In the genomic region with DNA sequence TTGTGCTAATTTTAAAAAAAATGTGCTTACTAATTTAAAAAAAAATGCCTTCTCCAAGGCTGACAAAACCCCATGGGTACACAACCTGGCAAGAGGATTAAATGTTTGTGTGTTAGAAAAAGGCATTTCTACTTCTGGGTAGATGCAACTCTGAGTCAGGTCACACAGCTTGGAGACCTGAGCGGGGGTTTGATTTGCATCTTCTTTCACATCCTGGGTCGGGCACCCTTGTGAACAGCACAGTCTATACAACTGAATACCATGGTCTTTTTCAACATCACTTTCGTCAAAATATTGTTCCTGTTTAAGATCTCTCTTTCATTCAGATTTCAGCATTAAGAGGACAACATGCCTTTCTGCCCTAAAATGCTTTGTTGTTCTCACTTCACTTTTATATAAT, we compare ENCODE assay signal across 15 cellular contexts.
DNase-seq lines count a peak whose midpoint lies in the region; ATAC-seq and TF ChIP-seq lines count a peak whose summit lies in the region.
"Had no signal": no experiment of that assay in that cellular context is flagged by ENCODE, and none has a peak within 500 bp of the region (broad histone marks: within the 10 kb centered on the region; RNA-seq: fewer than 3 reads in every experiment).

No MANE protein-coding gene starts in this region.

- H3K27ac Mint-ChIP-seq in GM23338, result no peak overlapping the region
- H3K27ac Mint-ChIP-seq in T-helper 17 cell, result no peak overlapping the region
- H3K27ac Mint-ChIP-seq: activated T-cell treated with anti-CD3 and anti-CD28 coated beads, Interleukin-2, amount 50 U/mL, for 24 hours had no signal

- H3K9me3 ChIP-seq in vagina (no peaks in the 10 kb centered on the region), T-helper 17 cell (ENCODE audit: control insufficient read depth, low read length, poor library complexity, severe bottlenecking) (peaks cover 2% of the 10 kb centered on the region), smooth muscle cell (replicated peaks; ENCODE audit: low read depth) (no peaks in the 10 kb centered on the region)
- H3K9me3 ChIP-seq: MG63 had no signal

- H3K36me3 ChIP-seq in GM23338 (ENCODE audit: insufficient read depth) (no peaks in the 10 kb centered on the region), vagina (no peaks in the 10 kb centered on the region), smooth muscle cell (ENCODE audit: low read depth) (no peaks in the 10 kb centered on the region)
- H3K36me3 ChIP-seq: MG63 had no signal

- H2AFZ ChIP-seq in GM23338, result 0 out of 2 replicates have a peak overlapping the region, but pooled peaks have one; percentile 70
- H2AFZ ChIP-seq in smooth muscle cell (ENCODE audit: low read depth), result no peak overlapping the region

- H3K4me1 Mint-ChIP-seq in GM23338, result no peaks in the 10 kb centered on the region
- no peaks in the 10 kb centered on the region for H3K4me1 Mint-ChIP-seq in T-helper 17 cell

- no peaks in the 10 kb centered on the region for H3K9me2 ChIP-seq in GM23338 (ENCODE audit: insufficient read depth)

- DNase-seq in GM23338 (ENCODE audit: low spot score) (no peak), vagina (ENCODE audit: extremely low spot score in 2 of 2) (no peak), T-helper 17 cell (no peak), smooth muscle cell (lab: John Stamatoyannopoulos, UW; ENCODE audit: unreplicated experiment) (no peak), lower leg skin (ENCODE audit: low spot score in 2 of 2) (no peak)
- DNase-seq: activated T-cell treated with anti-CD3 and anti-CD28 coated beads, Interleukin-2, amount 50 U/mL, for 24 hours; DMS153; H7; MG63; stimulated activated CD4-positive, alpha-beta T cell treated with anti-CD3 and anti-CD28 coated beads, Interleukin-12 subunit alpha, Interleukin-12 subunit beta, amount 100 ng/mL, for 4 hours; stimulated activated naive CD4-positive, alpha-beta T cell had no signal

- TF ChIP-seq POLR2A in GM19099 (IDR thresholded peaks at IDR 0.05; ENCODE audit: extremely low read depth, insufficient read length, low read depth), result peak; percentile 28
- no peak for TF ChIP-seq POLR2A in vagina (IDR thresholded peaks at IDR 0.05)
- no peak for TF ChIP-seq POLR2A in lower leg skin (IDR thresholded peaks at IDR 0.05)

- H3K4me3 ChIP-seq in GM23338 (no peak overlapping the region), vagina (no peak overlapping the region), smooth muscle cell (no peak overlapping the region), lower leg skin (ENCODE audit: low read depth, poor library complexity, severe bottlenecking) (no peak overlapping the region)
- H3K4me3 ChIP-seq: MG63 had no signal

- H3K4me2 ChIP-seq in GM23338 (no peak overlapping the region), smooth muscle cell (no peak overlapping the region)

- H3K27me3 Mint-ChIP-seq in GM23338 (ENCODE audit: insufficient read depth, low read depth, poor library complexity) (no peaks in the 10 kb centered on the region), T-helper 17 cell (no peaks in the 10 kb centered on the region)
- H3K27me3 Mint-ChIP-seq: activated T-cell treated with anti-CD3 and anti-CD28 coated beads, Interleukin-2, amount 50 U/mL, for 24 hours; brain had no signal

- no peak for TF ChIP-seq CTCF in GM23338 (conservative IDR thresholded peaks at IDR 0.05; ENCODE audit: low read depth in 2 of 2)
- no peak for TF ChIP-seq CTCF in vagina (IDR thresholded peaks at IDR 0.05)
- no peak for TF ChIP-seq CTCF in smooth muscle cell (IDR thresholded peaks at IDR 0.05; ENCODE audit: borderline replicate concordance, insufficient read depth, poor library complexity, severe bottlenecking)
- TF ChIP-seq CTCF in lower leg skin (IDR thresholded peaks at IDR 0.05), result no peak

- H3F3A ChIP-seq in GM23338 (replicated peaks; ENCODE audit: low read depth) (no peaks in the 10 kb centered on the region), smooth muscle cell (ENCODE audit: low read depth) (no peaks in the 10 kb centered on the region)

- no peak overlapping the region for H3K9ac ChIP-seq in smooth muscle cell (ENCODE audit: low read depth)

- H3K4me3 Mint-ChIP-seq in GM23338 (no peak overlapping the region), T-helper 17 cell (no peak overlapping the region)
- H3K4me3 Mint-ChIP-seq: activated T-cell treated with anti-CD3 and anti-CD28 coated beads, Interleukin-2, amount 50 U/mL, for 24 hours; brain had no signal

- ATAC-seq in GM23338 (no peak), HG03280 (IDR thresholded peaks at IDR 0.05; ENCODE audit: unreplicated experiment) (peak; percentile 99), T-helper 17 cell (no peak)

- H3K36me3 Mint-ChIP-seq in GM23338 (ENCODE audit: low read depth) (peaks cover 26% of the 10 kb centered on the region), T-helper 17 cell (ENCODE audit: low read depth) (no peaks in the 10 kb centered on the region)
- H3K36me3 Mint-ChIP-seq: brain had no signal

- intact Hi-C loops in vagina (cut with DNase I) (no loop called here), lower leg skin (cut with DNase I; ENCODE audit: low total_unique reads) (no loop called here)

- H4K20me1 ChIP-seq in GM23338 (replicated peaks; ENCODE audit: insufficient read depth) (no peaks in the 10 kb centered on the region), smooth muscle cell (ENCODE audit: low read depth) (no peaks in the 10 kb centered on the region)

- H3K9me3 Mint-ChIP-seq in GM23338, result peaks cover 95% of the 10 kb centered on the region
- H3K9me3 Mint-ChIP-seq: activated T-cell treated with anti-CD3 and anti-CD28 coated beads, Interleukin-2, amount 50 U/mL, for 24 hours had no signal

- H3K79me2 ChIP-seq in GM23338 (replicated peaks; ENCODE audit: insufficient read depth) (no peaks in the 10 kb centered on the region), smooth muscle cell (ENCODE audit: low read depth) (no peaks in the 10 kb centered on the region)

- H3K4me1 ChIP-seq in GM23338 (ENCODE audit: insufficient read depth), result peaks cover 18% of the 10 kb centered on the region
- no peaks in the 10 kb centered on the region for H3K4me1 ChIP-seq in vagina
- H3K4me1 ChIP-seq in smooth muscle cell (ENCODE audit: low read depth), result no peaks in the 10 kb centered on the region

- H3K27ac ChIP-seq in GM23338 (ENCODE audit: low read depth) (no peak overlapping the region), vagina (no peak overlapping the region), smooth muscle cell (ENCODE audit: low read depth) (no peak overlapping the region)
- H3K27ac ChIP-seq: epithelial cell of prostate had no signal

- WGBS in smooth muscle cell (ENCODE audit: low lambda C conversion rate), result 80% methylated on average over 3 of the region's 3 CpGs
- WGBS in lower leg skin, 2 donors, result 64 to 75% methylated on average over 3 of the region's 3 CpGs

- H3K27me3 ChIP-seq in GM23338 (ENCODE audit: insufficient read depth) (no peaks in the 10 kb centered on the region), vagina (no peaks in the 10 kb centered on the region), smooth muscle cell (ENCODE audit: low read depth) (peaks cover 14% of the 10 kb centered on the region)
- H3K27me3 ChIP-seq: MG63 had no signal

TF ChIP-seq in GM23338, 12 proteins besides CTCF, POLR2A, EP300 and RAD21:
- TF ChIP-seq NANOG (IDR thresholded peaks at IDR 0.05; ENCODE audit: borderline replicate concordance), result no peak
TF ChIP-seq in GM23338: peak in this region for 0.
